In genomic region chr9:17330097-17330496, GRCh38 we compare ENCODE assay signal across 25 cellular contexts.
"Had no signal": no experiment of that assay in that cellular context is flagged by ENCODE, and none has a peak within 500 bp of the region (broad histone marks: within the 10 kb centered on the region; RNA-seq: fewer than 3 reads in every experiment).

No MANE protein-coding gene starts in this region.

- H3K36me3 ChIP-seq: suprapubic skin, transverse colon, WERI-Rb-1 had no signal

- H3K27me3 ChIP-seq: esophagus muscularis mucosa, suprapubic skin, transverse colon, vagina had no signal

- H3K27ac ChIP-seq: esophagus muscularis mucosa, suprapubic skin, transverse colon, vagina, WERI-Rb-1 had no signal

- ATAC-seq: activated naive CD8-positive, alpha-beta T cell treated with anti-CD3 and anti-CD28 coated beads, Interleukin-2, amount 50 U/mL, for 24 hours; left lobe of liver; sciatic nerve; stimulated activated naive CD8-positive, alpha-beta T cell treated with anti-CD3 and anti-CD28 coated beads, Interleukin-15, amount 100 ng/mL, for 72 hours had no signal

- H3K4me1 ChIP-seq: esophagus muscularis mucosa, suprapubic skin, transverse colon, vagina had no signal

- DNase-seq: activated CD4-positive, alpha-beta T cell treated with anti-CD3 and anti-CD28 coated beads for 1 hour; activated CD8-positive, alpha-beta memory T cell treated with anti-CD3 and anti-CD28 coated beads for 24 hours; activated CD8-positive, alpha-beta memory T cell treated with anti-CD3 and anti-CD28 coated beads, Interleukin-2, amount 50 U/mL, for 48 hours; activated effector memory CD4-positive, alpha-beta T cell treated with Interleukin-2 at 50 U/mL for 16 hours; activated naive CD4-positive, alpha-beta T cell treated with anti-CD3 and anti-CD28 coated beads, Interleukin-2, amount 10 ng/mL, durations not matched to agents 7 days and 5 days; activated naive CD8-positive, alpha-beta T cell treated with anti-CD3 and anti-CD28 coated beads, Interleukin-2, amount 50 U/mL, for 24 hours; activated T-cell treated with anti-CD3 and anti-CD28 coated beads, Interleukin-2, amount 50 U/mL, for 48 hours; aorta; cerebellar nuclear complex; effector CD4-positive, alpha-beta T cell; foreskin melanocyte; glutamatergic neuron; hypothalamus; kidney; midbrain; stimulated activated CD4-positive, alpha-beta T cell treated with anti-CD3 and anti-CD28 coated beads, Interleukin-4, amount 100 ng/mL, for 1 hour; stimulated activated naive CD8-positive, alpha-beta T cell treated with anti-CD3 and anti-CD28 coated beads, Interleukin-15, amount 100 ng/mL, for 72 hours; transverse colon; WERI-Rb-1 had no signal

- H3K9me3 ChIP-seq: esophagus muscularis mucosa, suprapubic skin, transverse colon, vagina had no signal

- H3K4me3 ChIP-seq: esophagus muscularis mucosa, smooth muscle cell, suprapubic skin, transverse colon, vagina had no signal
